In genomic region chr20:43947316-43947710, GRCh38 we compare ENCODE assay signal across 30 cellular contexts. TPM values are rescaled to one million over a fixed set of nuclear protein-coding genes. Genes with fewer than 3 reads are reported as not detected.
DNase-seq lines count a peak whose midpoint lies in the region; TF ChIP-seq lines count a peak whose summit lies in the region.
"Had no signal": no experiment of that assay in that cellular context is flagged by ENCODE, and none has a peak within 500 bp of the region (broad histone marks: within the 10 kb centered on the region; RNA-seq: fewer than 3 reads in every experiment).

No MANE protein-coding gene starts in this region.

- H3K27ac Mint-ChIP-seq in neural progenitor cell: peak overlapping the region; percentile 86
- H3K27ac Mint-ChIP-seq in immature natural killer cell: no peak overlapping the region
- H3K27ac Mint-ChIP-seq: activated CD8-positive, alpha-beta memory T cell treated with anti-CD3 and anti-CD28 coated beads, Interleukin-2, amount 10 ng/mL, durations not matched to agents 7 days and 5 days; activated T-cell treated with anti-CD3 and anti-CD28 coated beads, Interleukin-2, amount 50 U/mL, for 72 hours; endodermal cell; memory B cell; stimulated activated naive B cell treated with anti-CD40 and anti-IgM and Interleukin-4, amounts not matched to agents 10 μg/mL and 1 μg/mL and 100 μg/mL, for 72 hours had no signal

- peaks cover 29% of the 10 kb centered on the region for H3K4me1 Mint-ChIP-seq in neural progenitor cell
- peaks cover 62 to 87% of the 10 kb centered on the region in 2 donors for H3K4me1 Mint-ChIP-seq in immature natural killer cell
- H3K4me1 Mint-ChIP-seq: neural crest cell had no signal

- H3K36me3 ChIP-seq in BLaER1 treated with 17β-estradiol and CSF1 and Interleukin-3, amounts not matched to agents 10 nM and 100 nM: no peaks in the 10 kb centered on the region
- H3K36me3 ChIP-seq in KMS-11 (ENCODE audit: insufficient read depth) (no peaks in the 10 kb centered on the region), neural progenitor cell (no peaks in the 10 kb centered on the region)
- H3K36me3 ChIP-seq: gastrocnemius medialis, pancreas, upper lobe of right lung had no signal

- H4K20me1 ChIP-seq in BLaER1 treated with 17β-estradiol and CSF1 and Interleukin-3, amounts not matched to agents 10 nM and 100 nM: peaks cover 0 to 26% (median 0%) of the 10 kb centered on the region in 11 experiments; a peak in 4 of 22 replicates
- H4K20me1 ChIP-seq in KMS-11 (ENCODE audit: insufficient read depth) (no peaks in the 10 kb centered on the region), neural progenitor cell (ENCODE audit: low read depth) (no peaks in the 10 kb centered on the region)

- no peaks in the 10 kb centered on the region for H3K9me3 Mint-ChIP-seq in neural progenitor cell
- peaks cover 0 to 2% (median 0%) of the 10 kb centered on the region in 6 donors for H3K9me3 Mint-ChIP-seq in immature natural killer cell
- H3K9me3 Mint-ChIP-seq: activated T-cell treated with anti-CD3 and anti-CD28 coated beads, Interleukin-2, amount 50 U/mL, for 72 hours; central memory CD8-positive, alpha-beta T cell; endodermal cell; memory B cell; neural crest cell; stimulated activated naive B cell treated with anti-CD40 and anti-IgM and Interleukin-4, amounts not matched to agents 10 μg/mL and 1 μg/mL and 100 μg/mL, for 72 hours had no signal

- no peak overlapping the region for H3K27ac ChIP-seq in BLaER1 treated with 17β-estradiol and CSF1 and Interleukin-3, amounts not matched to agents 10 nM and 100 nM
- H3K27ac ChIP-seq in KMS-11: peak overlapping the region; percentile 82; the same call in 1 of the 2 replicates
- H3K27ac ChIP-seq in neural progenitor cell: no peak overlapping the region
- H3K27ac ChIP-seq: gastrocnemius medialis, pancreas, skin epidermis, upper lobe of right lung had no signal

- no peak overlapping the region for H3K9ac ChIP-seq in BLaER1 treated with 17β-estradiol and CSF1 and Interleukin-3, amounts not matched to agents 10 nM and 100 nM
- H3K9ac ChIP-seq in KMS-11: no peak overlapping the region
- no peak overlapping the region for H3K9ac ChIP-seq in neural progenitor cell

- peak overlapping the region; percentile 86 to 97 (median 91) for H3K4me2 ChIP-seq in BLaER1 treated with 17β-estradiol and CSF1 and Interleukin-3, amounts not matched to agents 10 nM and 100 nM
- H3K4me2 ChIP-seq in KMS-11 (peak overlapping the region; percentile 92; the same call in 1 of the 2 replicates), neural progenitor cell (no peak overlapping the region)

- H3K36me3 Mint-ChIP-seq in neural progenitor cell: no peaks in the 10 kb centered on the region
- H3K36me3 Mint-ChIP-seq in immature natural killer cell: no peaks in the 10 kb centered on the region
- H3K36me3 Mint-ChIP-seq: CD4-positive, alpha-beta memory T cell; memory B cell; stimulated activated naive B cell treated with anti-CD40 and anti-IgM and Interleukin-4, amounts not matched to agents 10 μg/mL and 1 μg/mL and 100 μg/mL, for 72 hours had no signal

- H3F3A ChIP-seq in neural progenitor cell (ENCODE audit: low read depth): no peaks in the 10 kb centered on the region

- no peaks in the 10 kb centered on the region for H3K9me3 ChIP-seq in BLaER1 treated with 17β-estradiol and CSF1 and Interleukin-3, amounts not matched to agents 10 nM and 100 nM (replicated peaks in 1 of 11)
- no peaks in the 10 kb centered on the region for H3K9me3 ChIP-seq in neural progenitor cell (ENCODE audit: low read depth)
- H3K9me3 ChIP-seq: gastrocnemius medialis, pancreas, upper lobe of right lung had no signal

- TF ChIP-seq CTCF in KMS-11 (conservative IDR thresholded peaks at IDR 0.05; ENCODE audit: low read depth, low read length) (no peak), neural progenitor cell (IDR thresholded peaks at IDR 0.05) (no peak)

- H2AFZ ChIP-seq in KMS-11 (ENCODE audit: low read depth) (no peak overlapping the region), neural progenitor cell (replicated peaks) (no peak overlapping the region)

- H3K4me1 ChIP-seq in BLaER1 treated with 17β-estradiol and CSF1 and Interleukin-3, amounts not matched to agents 10 nM and 100 nM: peaks cover 91 to 100% (median 99%) of the 10 kb centered on the region in 10 experiments
- H3K4me1 ChIP-seq in KMS-11 (ENCODE audit: low read depth, poor library complexity, severe bottlenecking) (peaks cover 100% of the 10 kb centered on the region), neural progenitor cell (peaks cover 5% of the 10 kb centered on the region)
- H3K4me1 ChIP-seq: gastrocnemius medialis had no signal

- H3K4me3 Mint-ChIP-seq in neural progenitor cell (no peak overlapping the region), immature natural killer cell (no peak overlapping the region)
- H3K4me3 Mint-ChIP-seq: activated CD8-positive, alpha-beta memory T cell treated with anti-CD3 and anti-CD28 coated beads, Interleukin-2, amount 10 ng/mL, durations not matched to agents 7 days and 5 days; activated T-cell treated with anti-CD3 and anti-CD28 coated beads, Interleukin-2, amount 50 U/mL, for 72 hours; central memory CD8-positive, alpha-beta T cell; endodermal cell; memory B cell; neural crest cell; stimulated activated naive B cell treated with anti-CD40 and anti-IgM and Interleukin-4, amounts not matched to agents 10 μg/mL and 1 μg/mL and 100 μg/mL, for 72 hours; T-helper 17 cell had no signal

- DNase-seq in amniotic epithelial cell (ENCODE audit: low read depth) (peak; percentile 45), neural progenitor cell (ENCODE audit: low spot score) (no peak), NCI-H187 treated with DMSO at 0.1 percent for 48 hours (lab: John Stamatoyannopoulos, UW) (no peak), NCI-H1105 (lab: John Stamatoyannopoulos, UW) (no peak), immature natural killer cell (no peak), epidermal melanocyte (ENCODE audit: insufficient read length, low spot score) (no peak)
- DNase-seq: activated CD4-positive, alpha-beta T cell treated with anti-CD3 and anti-CD28 coated beads, Interleukin-2, amount 50 U/mL, for 4 hours; activated CD8-positive, alpha-beta memory T cell treated with anti-CD3 and anti-CD28 coated beads, Interleukin-2, amount 10 ng/mL, durations not matched to agents 7 days and 5 days; activated naive CD4-positive, alpha-beta T cell treated with Interleukin-2 at 50 U/mL for 16 hours; activated T-cell treated with anti-CD3 and anti-CD28 coated beads, Interleukin-2, amount 50 U/mL, for 72 hours; CD4-positive, alpha-beta memory T cell; endodermal cell; gastrocnemius medialis; HCEC 1CT; NCI-H1105 treated with DMSO at 0.1 percent for 48 hours; NCI-H2029; NCI-H524 treated with DMSO at 0.1 percent for 48 hours; NK-92 treated with Interleukin-12 subunit alpha and Interleukin-12 subunit beta, amount 100 ng/mL, for 24 hours; pancreas; stimulated activated naive B cell treated with anti-CD40 and anti-IgM and Interleukin-4, amounts not matched to agents 10 μg/mL and 1 μg/mL and 100 μg/mL, for 72 hours; T-helper 17 cell; upper lobe of right lung had no signal

- peaks cover 77% of the 10 kb centered on the region for H3K79me2 ChIP-seq in KMS-11 (ENCODE audit: insufficient read depth, low read depth)
- no peaks in the 10 kb centered on the region for H3K79me2 ChIP-seq in neural progenitor cell (ENCODE audit: low read depth)

- H3K4me3 ChIP-seq in BLaER1 treated with 17β-estradiol and CSF1 and Interleukin-3, amounts not matched to agents 10 nM and 100 nM: no peak overlapping the region
- H3K4me3 ChIP-seq in KMS-11 (IDR thresholded peaks at IDR 0.05; ENCODE audit: insufficient read depth, low read depth, low read length) (no peak overlapping the region), neural progenitor cell (no peak overlapping the region)
- H3K4me3 ChIP-seq: gastrocnemius medialis, GM12878, pancreas, skin epidermis, upper lobe of right lung had no signal

- peaks cover 5% of the 10 kb centered on the region for H3K27me3 Mint-ChIP-seq in neural progenitor cell (ENCODE audit: insufficient read depth, low read depth)
- H3K27me3 Mint-ChIP-seq in immature natural killer cell (ENCODE audit: low read depth in 3 of 3): peaks cover 39 to 44% (median 42%) of the 10 kb centered on the region in 3 donors
- H3K27me3 Mint-ChIP-seq: CD4-positive, alpha-beta memory T cell; memory B cell had no signal

- peaks cover 0 to 23% (median 13%) of the 10 kb centered on the region in 11 experiments; a peak in 10 of 22 replicates for H3K27me3 ChIP-seq in BLaER1 treated with 17β-estradiol and CSF1 and Interleukin-3, amounts not matched to agents 10 nM and 100 nM
- no peaks in the 10 kb centered on the region for H3K27me3 ChIP-seq in KMS-11 (ENCODE audit: insufficient read depth, low read depth)
- H3K27me3 ChIP-seq in neural progenitor cell: no peaks in the 10 kb centered on the region
- H3K27me3 ChIP-seq: gastrocnemius medialis, pancreas, upper lobe of right lung had no signal

RNA-seq across cellular contexts. Expression of gene TOX2, which starts 32.7 kb away (rescaled TPM):
- total RNA-seq in neural progenitor cell (ENCODE audit: low replicate concordance): 1.8 TPM in 1 of 2 replicates, not detected in the other
- 1 to 10 TPM; 2.4 to 5.0 (median 2.9) TPM for polyA plus RNA-seq in immature natural killer cell
- total RNA-seq: renal cortical epithelial cell had no signal
